In genomic region chr2:96208144-96209010, GRCh38 we compare ENCODE assay signal across 8 cellular contexts. TPM values are rescaled to one million over a fixed set of nuclear protein-coding genes. Genes with fewer than 3 reads are reported as not detected.
DNase-seq lines count a peak whose midpoint lies in the region; ATAC-seq, FAIRE-seq and TF ChIP-seq lines count a peak whose summit lies in the region.

Gene STARD7 (minus strand): TSS chr2:96208827. CDS start chr2:96208434, 393 bp downstream.

- DNase-seq in NCI-H187 (lab: John Stamatoyannopoulos, UW) (peak; percentile 90 to 97), T-helper 2 cell (peak; percentile 91 to 99 (median 94)), left ventricle myocardium superior (peak; percentile 100), psoas muscle (peak; percentile 99), urothelium cell line (ENCODE audit: low spot score) (peak; percentile 100)

- TF ChIP-seq CTCF in psoas muscle (IDR thresholded peaks at IDR 0.05), result no peak

- H3K27me3 ChIP-seq in psoas muscle (ENCODE audit: insufficient read depth in 3 of 3, low read length in 2 of 3), result no peaks in the 10 kb centered on the region

- ATAC-seq in HG02885 (IDR thresholded peaks at IDR 0.05; ENCODE audit: poor library complexity, unreplicated experiment) (peak; percentile 90), left ventricle myocardium superior (peak; percentile 96), psoas muscle (peak; percentile 88 to 95 (median 92))

- H3K4me1 ChIP-seq in psoas muscle, result peaks cover 32% of the 10 kb centered on the region

- TF ChIP-seq POLR2A in GM15510 (IDR thresholded peaks at IDR 0.05; ENCODE audit: borderline replicate concordance, extremely low read depth, insufficient read length), result peak; percentile 90

- H3K4me3 ChIP-seq in psoas muscle, result peak within 1 kb of the TSS; percentile 96

- no peaks in the 10 kb centered on the region for H3K36me3 ChIP-seq in psoas muscle (ENCODE audit: insufficient read depth in 1 of 2, low read depth in 1 of 2)

- WGBS in psoas muscle, 3 donors, result 0 to 1% (median 0%) methylated on average over 80 to 100 of the region's 100 CpGs

- H3K27ac ChIP-seq in angular gyrus (ENCODE audit: low read depth, low read length), result peak within 1 kb of the TSS; percentile 84
- peak within 1 kb of the TSS; percentile 99 for H3K27ac ChIP-seq in psoas muscle

- no peaks in the 10 kb centered on the region for H3K9me3 ChIP-seq in psoas muscle

- peak; percentile 82 for FAIRE-seq in urothelium cell line (lab: Jason Lieb, UNC)

- intact Hi-C loops in left ventricle myocardium superior (cut with micrococcal nuclease) (loop anchor here (5.0 kb wide), 1 partner anchor 49 kb away; no protein-coding TSS in a partner anchor), psoas muscle (cut with DNase I) (no loop called here)

RNA-seq across cellular contexts. Expression of gene STARD7, which starts in this region (rescaled TPM):
- total RNA-seq in left ventricle myocardium superior (214 TPM), psoas muscle (100 to 1,000 TPM; 162 to 290 (median 231) TPM)
- 100 to 1,000 TPM; 111 to 472 (median 125) TPM for polyA plus RNA-seq in psoas muscle

Comparison
In these comparisons a context has a peak if more than half of its experiments do, and no peak if none do; other contexts are left out.
1. Peak in every context shown above with its lines: DNase-seq, ATAC-seq, H3K4me3 ChIP-seq and H3K27ac ChIP-seq.